ENCODE assay signal across 13 cellular contexts in genomic region chr2:100903534-100904258, GRCh38.
DNase-seq lines count a peak whose midpoint lies in the region; ATAC-seq and TF ChIP-seq lines count a peak whose summit lies in the region.
"Had no signal": no experiment of that assay in that cellular context is flagged by ENCODE, and none has a peak within 500 bp of the region (broad histone marks: within the 10 kb centered on the region; RNA-seq: fewer than 3 reads in every experiment).

No MANE protein-coding gene starts in this region.

- WGBS in right cardiac atrium = 84% methylated on average over 17 of the region's 17 CpGs
- 69% methylated on average over 17 of the region's 17 CpGs for WGBS in hepatocyte (ENCODE audit: low lambda C conversion rate, missing lambda C conversion rate)

- H3K4me3 ChIP-seq in right cardiac atrium (ENCODE audit: low read length) = no peak overlapping the region
- H3K4me3 ChIP-seq in hepatocyte = no peak overlapping the region
- no peak overlapping the region for H3K4me3 ChIP-seq in uterus
- H3K4me3 ChIP-seq: thoracic aorta had no signal

- H2AFZ ChIP-seq in hepatocyte = no peak overlapping the region

- TF ChIP-seq CTCF in hepatocyte (IDR thresholded peaks at IDR 0.05; ENCODE audit: poor library complexity) = no peak
- TF ChIP-seq CTCF in uterus (IDR thresholded peaks at IDR 0.05) = no peak

- TF ChIP-seq POLR2A in uterus (IDR thresholded peaks at IDR 0.05) = no peak

- no peaks in the 10 kb centered on the region for H3K36me3 ChIP-seq in hepatocyte (replicated peaks; ENCODE audit: insufficient read depth, low read depth)
- H3K36me3 ChIP-seq in uterus = no peaks in the 10 kb centered on the region
- H3K36me3 ChIP-seq: thoracic aorta had no signal

- intact Hi-C loops in right cardiac atrium (cut with DNase I) = no loop called here
- intact Hi-C loops in Right ventricle myocardium inferior (cut with DNase I) = no loop called here
- intact Hi-C loops in uterus (cut with DNase I; ENCODE audit: low total_unique reads) = no loop called here

- ATAC-seq in right cardiac atrium (no peak), Right ventricle myocardium inferior (no peak), SK-N-SH treated with all-trans-retinoic acid at 6 μM for 48 hours (peak; percentile 19; the same call in 2 of the 3 replicates), HG03442 (IDR thresholded peaks at IDR 0.05; ENCODE audit: unreplicated experiment) (no peak), HG02885 (IDR thresholded peaks at IDR 0.05; ENCODE audit: poor library complexity, unreplicated experiment) (no peak)

- no peaks in the 10 kb centered on the region for H3K9me2 ChIP-seq in hepatocyte (replicated peaks; ENCODE audit: insufficient read depth)

- H3K27me3 ChIP-seq in right cardiac atrium (ENCODE audit: control insufficient read depth, insufficient read depth) = no peaks in the 10 kb centered on the region
- H3K27me3 ChIP-seq in hepatocyte = no peaks in the 10 kb centered on the region
- no peaks in the 10 kb centered on the region for H3K27me3 ChIP-seq in uterus

- no peak for DNase-seq in right cardiac atrium
- no peak for DNase-seq in Right ventricle myocardium inferior (ENCODE audit: missing footprints)
- peak; percentile 50 for DNase-seq in hepatocyte (ENCODE audit: low spot score)
- no peak for DNase-seq in uterus
- no peak for DNase-seq in iPS-NIHi11 (ENCODE audit: low spot score)
- DNase-seq: activated naive CD4-positive, alpha-beta T cell treated with anti-CD3 and anti-CD28 coated beads, Interleukin-2, amount 50 U/mL, for 16 hours; AML-193; midbrain; T-helper 2 cell had no signal

- no peak overlapping the region for H3K4me2 ChIP-seq in hepatocyte

- H3K79me2 ChIP-seq in hepatocyte = no peaks in the 10 kb centered on the region

- H3K4me1 ChIP-seq in right cardiac atrium (ENCODE audit: control insufficient read depth, insufficient read depth, low read length) = peaks cover 4% of the 10 kb centered on the region
- peaks cover 12% of the 10 kb centered on the region for H3K4me1 ChIP-seq in hepatocyte (ENCODE audit: insufficient read depth)
- peaks cover 4 to 6% of the 10 kb centered on the region in 2 donors for H3K4me1 ChIP-seq in uterus

- no peaks in the 10 kb centered on the region for H3K9me3 ChIP-seq in right cardiac atrium (ENCODE audit: control insufficient read depth, low read length)
- H3K9me3 ChIP-seq in hepatocyte (ENCODE audit: low read depth) = no peaks in the 10 kb centered on the region
- H3K9me3 ChIP-seq in uterus = no peaks in the 10 kb centered on the region
- H3K9me3 ChIP-seq: thoracic aorta had no signal

- H3K27ac ChIP-seq in right cardiac atrium (ENCODE audit: low read length) = peak overlapping the region; percentile 0
- H3K27ac ChIP-seq in hepatocyte = peak overlapping the region; percentile 63
- H3K27ac ChIP-seq in uterus = peak overlapping the region; percentile 17 to 40
- H3K27ac ChIP-seq: thoracic aorta had no signal

- H4K20me1 ChIP-seq in hepatocyte (ENCODE audit: insufficient read depth, poor library complexity, severe bottlenecking) = no peaks in the 10 kb centered on the region

TF ChIP-seq in SK-N-SH treated with all-trans-retinoic acid at 6 μM for 48 hours, 23 proteins besides CTCF, POLR2A, EP300 and RAD21:
- TF ChIP-seq ZNF565 (CRISPR knock-in tag; conservative IDR thresholded peaks at IDR 0.05; ENCODE audit: low read depth) (no peak), ZFP30 (CRISPR knock-in tag; IDR thresholded peaks at IDR 0.05) (no peak), GLIS3 (CRISPR knock-in tag; IDR thresholded peaks at IDR 0.05) (no peak), CREB5 (CRISPR knock-in tag; IDR thresholded peaks at IDR 0.05; ENCODE audit: low read depth) (no peak)

Comparison
In these comparisons a context has a peak if more than half of its experiments do, and no peak if none do; other contexts are left out.
1. H3K27ac ChIP-seq: peak in every context shown above with its lines; median percentile 63 in hepatocyte; 28 in uterus; 0 in right cardiac atrium.